ENCODE assay signal across 8 cellular contexts in the genomic region with DNA sequence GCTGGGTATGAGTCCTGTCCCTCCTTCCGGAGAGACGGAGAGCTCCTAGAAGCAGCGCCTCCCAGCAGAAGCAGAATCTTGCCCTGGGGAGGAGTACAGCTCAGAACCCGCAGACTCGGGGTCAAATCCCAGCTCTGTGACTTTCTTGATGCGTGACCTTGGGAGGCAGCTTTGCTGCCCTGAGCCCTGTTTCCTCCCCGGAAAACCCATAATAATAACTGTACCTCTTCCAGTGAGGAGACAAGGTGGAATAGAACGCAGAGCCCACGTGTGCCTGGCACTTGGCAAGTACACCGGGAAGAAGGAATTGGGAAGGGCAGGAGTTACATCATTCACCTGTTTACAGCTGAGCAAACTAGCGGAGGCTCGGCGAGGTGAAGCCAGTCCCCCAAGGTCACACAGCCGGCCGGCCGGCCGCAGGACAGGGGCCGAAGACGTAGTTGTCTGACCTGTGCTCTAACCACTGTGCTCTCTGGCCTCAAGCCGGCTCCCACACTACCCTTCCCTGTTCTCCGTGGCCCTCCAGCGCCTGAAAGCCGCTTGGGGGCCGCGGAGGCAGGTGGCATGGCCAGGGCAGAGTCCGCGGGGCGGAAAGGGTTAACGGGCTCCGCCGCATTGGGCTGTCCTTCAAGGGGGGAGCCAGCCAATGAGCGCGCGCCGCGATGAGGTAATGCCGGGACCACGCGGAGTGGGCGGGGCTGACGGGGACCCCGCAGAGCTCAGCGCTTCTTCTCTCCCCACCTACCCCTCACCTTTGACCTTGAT.
DNase-seq lines count a peak whose midpoint lies in the region; ATAC-seq and TF ChIP-seq lines count a peak whose summit lies in the region.

No MANE protein-coding gene starts in this region.

- peak overlapping the region; percentile 69 for H3K4me3 Mint-ChIP-seq in activated CD8-positive, alpha-beta memory T cell treated with anti-CD3 and anti-CD28 coated beads, Interleukin-2, amount 10 ng/mL, durations not matched to agents 7 days and 5 days

- no peak for TF ChIP-seq CTCF in lower lobe of right lung (IDR thresholded peaks at IDR 0.05)

- H3K9me3 ChIP-seq in BLaER1 (no peaks in the 10 kb centered on the region), lower lobe of right lung (no peaks in the 10 kb centered on the region)

- H4K20me1 ChIP-seq in BLaER1 = no peaks in the 10 kb centered on the region

- CTCF ChIA-PET in activated CD8-positive, alpha-beta memory T cell treated with anti-CD3 and anti-CD28 coated beads, Interleukin-2, amount 10 ng/mL, durations not matched to agents 7 days and 5 days (lab: Charles Lee) = interaction anchor here (0.8 to 2.6 kb wide), 9 partner anchors 23 to 364 kb away, joined by 3 to 9 read pairs (median 5); no protein-coding TSS in a partner anchor

- H3K4me3 ChIP-seq in BLaER1 (peak overlapping the region; percentile 69), lower lobe of right lung (peak overlapping the region; percentile 84)

- H3K9ac ChIP-seq in BLaER1 = peak overlapping the region; percentile 26; the same call in 1 of the 2 replicates

- no peaks in the 10 kb centered on the region for H3K27me3 ChIP-seq in BLaER1
- no peaks in the 10 kb centered on the region for H3K27me3 ChIP-seq in lower lobe of right lung (ENCODE audit: low read depth)

- peak; percentile 95 for DNase-seq in NCI-H82 (lab: John Stamatoyannopoulos, UW)
- peak; percentile 91 for DNase-seq in activated CD8-positive, alpha-beta memory T cell treated with anti-CD3 and anti-CD28 coated beads, Interleukin-2, amount 10 ng/mL, durations not matched to agents 7 days and 5 days
- peak; percentile 64 for DNase-seq in effector CD8-positive, alpha-beta T cell (lab: John Stamatoyannopoulos, UW)
- peak; percentile 96 for DNase-seq in lower lobe of right lung
- DNase-seq in stimulated activated CD4-positive, alpha-beta T cell treated with anti-CD3 and anti-CD28 coated beads, Interleukin-4, amount 100 ng/mL, for 24 hours = peak; percentile 89

- H3K36me3 ChIP-seq in BLaER1 (peaks cover 7% of the 10 kb centered on the region; the same call in 1 of the 2 replicates), lower lobe of right lung (peaks cover 24% of the 10 kb centered on the region)

- peak overlapping the region; percentile 75 for H3K27ac Mint-ChIP-seq in activated CD8-positive, alpha-beta memory T cell treated with anti-CD3 and anti-CD28 coated beads, Interleukin-2, amount 10 ng/mL, durations not matched to agents 7 days and 5 days

- H3K4me1 Mint-ChIP-seq in activated CD8-positive, alpha-beta memory T cell treated with anti-CD3 and anti-CD28 coated beads, Interleukin-2, amount 10 ng/mL, durations not matched to agents 7 days and 5 days = peaks cover 39% of the 10 kb centered on the region

- H3K4me1 ChIP-seq in BLaER1 (peaks cover 69% of the 10 kb centered on the region), lower lobe of right lung (peaks cover 73% of the 10 kb centered on the region)

- H3K27ac ChIP-seq in BLaER1 (peak overlapping the region; percentile 79), lower lobe of right lung (peak overlapping the region; percentile 97)

- peaks cover 6% of the 10 kb centered on the region for H3K36me3 Mint-ChIP-seq in activated CD8-positive, alpha-beta memory T cell treated with anti-CD3 and anti-CD28 coated beads, Interleukin-2, amount 10 ng/mL, durations not matched to agents 7 days and 5 days

- ATAC-seq in HG03135 (IDR thresholded peaks at IDR 0.05; ENCODE audit: unreplicated experiment) (peak; percentile 68), lower lobe of right lung (peak; percentile 87 to 90), GM18861 (IDR thresholded peaks at IDR 0.05; ENCODE audit: unreplicated experiment) (no peak)
- ATAC-seq in activated CD8-positive, alpha-beta memory T cell treated with anti-CD3 and anti-CD28 coated beads, Interleukin-2, amount 10 ng/mL, durations not matched to agents 7 days and 5 days = peak; percentile 90

- no peaks in the 10 kb centered on the region for H3K9me3 Mint-ChIP-seq in activated CD8-positive, alpha-beta memory T cell treated with anti-CD3 and anti-CD28 coated beads, Interleukin-2, amount 10 ng/mL, durations not matched to agents 7 days and 5 days (ENCODE audit: low read depth)

- no peaks in the 10 kb centered on the region for H3K27me3 Mint-ChIP-seq in activated CD8-positive, alpha-beta memory T cell treated with anti-CD3 and anti-CD28 coated beads, Interleukin-2, amount 10 ng/mL, durations not matched to agents 7 days and 5 days

- peak overlapping the region; percentile 100 for H3K4me2 ChIP-seq in BLaER1

- intact Hi-C loops in lower lobe of right lung (cut with DNase I) = no loop called here
